1 cellular context compared by ENCODE assay signal in genomic region chr20:62367483-62368302, GRCh38.
TF ChIP-seq lines count a peak whose summit lies in the region.

No MANE protein-coding gene starts in this region.

TF ChIP-seq in HepG2, 621 proteins besides CTCF, POLR2A, EP300 and RAD21 (continued from another document and continues in another):
- TF ChIP-seq ZFP37 (CRISPR knock-in tag; IDR thresholded peaks at IDR 0.05; ENCODE audit: borderline replicate concordance) (peak; percentile 85; the same call in 1 of the 2 replicates), MEIS1 (CRISPR knock-in tag; IDR thresholded peaks at IDR 0.05; ENCODE audit: borderline replicate concordance) (0 out of 2 replicates have a peak, but pooled peaks have one; percentile 50), ZNF180 (CRISPR knock-in tag; IDR thresholded peaks at IDR 0.05; ENCODE audit: borderline replicate concordance, low read depth) (no peak), GMEB2 (CRISPR knock-in tag; IDR thresholded peaks at IDR 0.05; ENCODE audit: low read depth) (no peak), CCAR2 (optimal IDR thresholded peaks at IDR 0.05; ENCODE audit: low read depth, low read length) (no peak), ZNF224 (CRISPR knock-in tag; IDR thresholded peaks at IDR 0.05) (peak; percentile 79; the same call in 1 of the 2 replicates), PAF1 (CRISPR knock-in tag; IDR thresholded peaks at IDR 0.05) (no peak), ATRX (CRISPR knock-in tag; IDR thresholded peaks at IDR 0.05; ENCODE audit: borderline replicate concordance) (no peak), ZNF781 (CRISPR knock-in tag; IDR thresholded peaks at IDR 0.05; ENCODE audit: borderline replicate concordance, not compliant biosample characterization) (peak; percentile 77), SOX6 (IDR thresholded peaks at IDR 0.05) (no peak), SOX6 (CRISPR knock-in tag; IDR thresholded peaks at IDR 0.05) (peak; percentile 38; the same call in 1 of the 2 replicates), HOXA9 (CRISPR knock-in tag; IDR thresholded peaks at IDR 0.05; ENCODE audit: borderline replicate concordance) (peak; percentile 42; the same call in 1 of the 2 replicates), NR2F1 (CRISPR knock-in tag; IDR thresholded peaks at IDR 0.05) (no peak), JUN (CRISPR knock-in tag; IDR thresholded peaks at IDR 0.05) (peak; percentile 82), TFDP1 (CRISPR knock-in tag; IDR thresholded peaks at IDR 0.05; ENCODE audit: borderline replicate concordance) (peak; percentile 87), MBD4 (IDR thresholded peaks at IDR 0.05; ENCODE audit: borderline replicate concordance, low read length) (no peak), AGO2 (optimal IDR thresholded peaks at IDR 0.05; ENCODE audit: low read depth, low read length) (peak; percentile 99), ZFP1 (CRISPR knock-in tag; IDR thresholded peaks at IDR 0.05) (no peak), ZNF383 (CRISPR knock-in tag; IDR thresholded peaks at IDR 0.05; ENCODE audit: borderline replicate concordance) (peak; percentile 86; the same call in 1 of the 2 replicates), CREM (IDR thresholded peaks at IDR 0.05) (no peak), CREM (CRISPR knock-in tag; IDR thresholded peaks at IDR 0.05) (no peak), TARDBP (CRISPR knock-in tag; IDR thresholded peaks at IDR 0.05) (0 out of 2 replicates have a peak, but pooled peaks have one; percentile 36), ZSCAN9 (CRISPR knock-in tag; IDR thresholded peaks at IDR 0.05; ENCODE audit: borderline replicate concordance) (peak; percentile 58; the same call in 1 of the 2 replicates), SNAPC2 (CRISPR knock-in tag; IDR thresholded peaks at IDR 0.05) (0 out of 2 replicates have a peak, but pooled peaks have one; percentile 70), ZNF10 (CRISPR knock-in tag; IDR thresholded peaks at IDR 0.05; ENCODE audit: borderline replicate concordance, low read depth) (no peak), PRMT3 (CRISPR knock-in tag; IDR thresholded peaks at IDR 0.05; ENCODE audit: borderline replicate concordance, low read depth) (no peak; the same call in 1 of the 2 replicates), ZNF318 (CRISPR knock-in tag; IDR thresholded peaks at IDR 0.05) (peak; percentile 41; the same call in 1 of the 2 replicates), HDAC2 (CRISPR knock-in tag; IDR thresholded peaks at IDR 0.05) (peak; percentile 47), RBFOX2 (IDR thresholded peaks at IDR 0.05; ENCODE audit: low read depth, low read length) (peak; percentile 95), CBFB (CRISPR knock-in tag; IDR thresholded peaks at IDR 0.05) (peak; percentile 12), MTA1 (CRISPR knock-in tag; IDR thresholded peaks at IDR 0.05; ENCODE audit: borderline replicate concordance) (peak; percentile 88; the same call in 1 of the 2 replicates), KLF16 (CRISPR knock-in tag; IDR thresholded peaks at IDR 0.05) (peak in 1 of 2 experiments; percentile 98; a peak in 2 of 4 replicates), SMYD3 (CRISPR knock-in tag; IDR thresholded peaks at IDR 0.05) (no peak), ZNF446 (CRISPR knock-in tag; IDR thresholded peaks at IDR 0.05) (peak; percentile 58), EZH2 (conservative IDR thresholded peaks at IDR 0.05; ENCODE audit: low read depth, low read length) (no peak), SKI (IDR thresholded peaks at IDR 0.05; ENCODE audit: partially characterized antibody) (peak; percentile 23), IRX3 (CRISPR knock-in tag; IDR thresholded peaks at IDR 0.05; ENCODE audit: borderline replicate concordance, low read depth) (no peak; the same call in 1 of the 2 replicates), BRD4 (CRISPR knock-in tag; IDR thresholded peaks at IDR 0.05) (peak; percentile 78), ISL2 (CRISPR knock-in tag; IDR thresholded peaks at IDR 0.05) (peak; percentile 56; the same call in 1 of the 2 replicates), ZNF567 (CRISPR knock-in tag; IDR thresholded peaks at IDR 0.05; ENCODE audit: borderline replicate concordance) (peak; percentile 32; the same call in 1 of the 2 replicates)
- TF ChIP-seq, protein P1, sequence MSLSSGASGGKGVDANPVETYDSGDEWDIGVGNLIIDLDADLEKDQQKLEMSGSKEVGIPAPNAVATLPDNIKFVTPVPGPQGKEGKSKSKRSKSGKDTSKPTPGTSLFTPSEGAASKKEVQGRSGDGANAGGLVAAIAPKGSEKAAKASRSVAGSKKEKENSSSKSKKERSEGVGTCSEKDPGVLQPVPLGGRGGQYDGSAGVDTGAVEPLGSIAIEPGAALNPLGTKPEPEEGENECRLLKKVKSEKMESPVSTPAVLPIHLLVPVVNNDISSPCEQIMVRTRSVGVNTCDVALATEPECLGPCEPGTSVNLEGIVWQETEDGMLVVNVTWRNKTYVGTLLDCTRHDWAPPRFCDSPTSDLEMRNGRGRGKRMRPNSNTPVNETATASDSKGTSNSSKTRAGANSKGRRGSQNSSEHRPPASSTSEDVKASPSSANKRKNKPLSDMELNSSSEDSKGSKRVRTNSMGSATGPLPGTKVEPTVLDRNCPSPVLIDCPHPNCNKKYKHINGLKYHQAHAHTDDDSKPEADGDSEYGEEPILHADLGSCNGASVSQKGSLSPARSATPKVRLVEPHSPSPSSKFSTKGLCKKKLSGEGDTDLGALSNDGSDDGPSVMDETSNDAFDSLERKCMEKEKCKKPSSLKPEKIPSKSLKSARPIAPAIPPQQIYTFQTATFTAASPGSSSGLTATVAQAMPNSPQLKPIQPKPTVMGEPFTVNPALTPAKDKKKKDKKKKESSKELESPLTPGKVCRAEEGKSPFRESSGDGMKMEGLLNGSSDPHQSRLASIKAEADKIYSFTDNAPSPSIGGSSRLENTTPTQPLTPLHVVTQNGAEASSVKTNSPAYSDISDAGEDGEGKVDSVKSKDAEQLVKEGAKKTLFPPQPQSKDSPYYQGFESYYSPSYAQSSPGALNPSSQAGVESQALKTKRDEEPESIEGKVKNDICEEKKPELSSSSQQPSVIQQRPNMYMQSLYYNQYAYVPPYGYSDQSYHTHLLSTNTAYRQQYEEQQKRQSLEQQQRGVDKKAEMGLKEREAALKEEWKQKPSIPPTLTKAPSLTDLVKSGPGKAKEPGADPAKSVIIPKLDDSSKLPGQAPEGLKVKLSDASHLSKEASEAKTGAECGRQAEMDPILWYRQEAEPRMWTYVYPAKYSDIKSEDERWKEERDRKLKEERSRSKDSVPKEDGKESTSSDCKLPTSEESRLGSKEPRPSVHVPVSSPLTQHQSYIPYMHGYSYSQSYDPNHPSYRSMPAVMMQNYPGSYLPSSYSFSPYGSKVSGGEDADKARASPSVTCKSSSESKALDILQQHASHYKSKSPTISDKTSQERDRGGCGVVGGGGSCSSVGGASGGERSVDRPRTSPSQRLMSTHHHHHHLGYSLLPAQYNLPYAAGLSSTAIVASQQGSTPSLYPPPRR (CRISPR knock-in tag; IDR thresholded peaks at IDR 0.05; ENCODE audit: borderline replicate concordance): peak; percentile 79
- TF ChIP-seq, protein P2, sequence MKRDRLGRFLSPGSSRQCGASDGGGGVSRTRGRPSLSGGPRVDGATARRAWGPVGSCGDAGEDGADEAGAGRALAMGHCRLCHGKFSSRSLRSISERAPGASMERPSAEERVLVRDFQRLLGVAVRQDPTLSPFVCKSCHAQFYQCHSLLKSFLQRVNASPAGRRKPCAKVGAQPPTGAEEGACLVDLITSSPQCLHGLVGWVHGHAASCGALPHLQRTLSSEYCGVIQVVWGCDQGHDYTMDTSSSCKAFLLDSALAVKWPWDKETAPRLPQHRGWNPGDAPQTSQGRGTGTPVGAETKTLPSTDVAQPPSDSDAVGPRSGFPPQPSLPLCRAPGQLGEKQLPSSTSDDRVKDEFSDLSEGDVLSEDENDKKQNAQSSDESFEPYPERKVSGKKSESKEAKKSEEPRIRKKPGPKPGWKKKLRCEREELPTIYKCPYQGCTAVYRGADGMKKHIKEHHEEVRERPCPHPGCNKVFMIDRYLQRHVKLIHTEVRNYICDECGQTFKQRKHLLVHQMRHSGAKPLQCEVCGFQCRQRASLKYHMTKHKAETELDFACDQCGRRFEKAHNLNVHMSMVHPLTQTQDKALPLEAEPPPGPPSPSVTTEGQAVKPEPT (CRISPR knock-in tag; IDR thresholded peaks at IDR 0.05; ENCODE audit: low read depth): peak; percentile 74; the same call in 1 of the 2 replicates
- TF ChIP-seq, protein P3, sequence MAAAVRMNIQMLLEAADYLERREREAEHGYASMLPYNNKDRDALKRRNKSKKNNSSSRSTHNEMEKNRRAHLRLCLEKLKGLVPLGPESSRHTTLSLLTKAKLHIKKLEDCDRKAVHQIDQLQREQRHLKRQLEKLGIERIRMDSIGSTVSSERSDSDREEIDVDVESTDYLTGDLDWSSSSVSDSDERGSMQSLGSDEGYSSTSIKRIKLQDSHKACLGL (CRISPR knock-in tag; IDR thresholded peaks at IDR 0.05): peak; percentile 84; the same call in 1 of the 2 replicates
- TF ChIP-seq, protein P4, sequence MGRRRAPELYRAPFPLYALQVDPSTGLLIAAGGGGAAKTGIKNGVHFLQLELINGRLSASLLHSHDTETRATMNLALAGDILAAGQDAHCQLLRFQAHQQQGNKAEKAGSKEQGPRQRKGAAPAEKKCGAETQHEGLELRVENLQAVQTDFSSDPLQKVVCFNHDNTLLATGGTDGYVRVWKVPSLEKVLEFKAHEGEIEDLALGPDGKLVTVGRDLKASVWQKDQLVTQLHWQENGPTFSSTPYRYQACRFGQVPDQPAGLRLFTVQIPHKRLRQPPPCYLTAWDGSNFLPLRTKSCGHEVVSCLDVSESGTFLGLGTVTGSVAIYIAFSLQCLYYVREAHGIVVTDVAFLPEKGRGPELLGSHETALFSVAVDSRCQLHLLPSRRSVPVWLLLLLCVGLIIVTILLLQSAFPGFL (CRISPR knock-in tag; IDR thresholded peaks at IDR 0.05): no peak; the same call in 1 of the 2 replicates
- TF ChIP-seq, protein P5, sequence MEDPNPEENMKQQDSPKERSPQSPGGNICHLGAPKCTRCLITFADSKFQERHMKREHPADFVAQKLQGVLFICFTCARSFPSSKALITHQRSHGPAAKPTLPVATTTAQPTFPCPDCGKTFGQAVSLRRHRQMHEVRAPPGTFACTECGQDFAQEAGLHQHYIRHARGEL (CRISPR knock-in tag; IDR thresholded peaks at IDR 0.05): peak; percentile 76; the same call in 1 of the 2 replicates
